In the genomic region with DNA sequence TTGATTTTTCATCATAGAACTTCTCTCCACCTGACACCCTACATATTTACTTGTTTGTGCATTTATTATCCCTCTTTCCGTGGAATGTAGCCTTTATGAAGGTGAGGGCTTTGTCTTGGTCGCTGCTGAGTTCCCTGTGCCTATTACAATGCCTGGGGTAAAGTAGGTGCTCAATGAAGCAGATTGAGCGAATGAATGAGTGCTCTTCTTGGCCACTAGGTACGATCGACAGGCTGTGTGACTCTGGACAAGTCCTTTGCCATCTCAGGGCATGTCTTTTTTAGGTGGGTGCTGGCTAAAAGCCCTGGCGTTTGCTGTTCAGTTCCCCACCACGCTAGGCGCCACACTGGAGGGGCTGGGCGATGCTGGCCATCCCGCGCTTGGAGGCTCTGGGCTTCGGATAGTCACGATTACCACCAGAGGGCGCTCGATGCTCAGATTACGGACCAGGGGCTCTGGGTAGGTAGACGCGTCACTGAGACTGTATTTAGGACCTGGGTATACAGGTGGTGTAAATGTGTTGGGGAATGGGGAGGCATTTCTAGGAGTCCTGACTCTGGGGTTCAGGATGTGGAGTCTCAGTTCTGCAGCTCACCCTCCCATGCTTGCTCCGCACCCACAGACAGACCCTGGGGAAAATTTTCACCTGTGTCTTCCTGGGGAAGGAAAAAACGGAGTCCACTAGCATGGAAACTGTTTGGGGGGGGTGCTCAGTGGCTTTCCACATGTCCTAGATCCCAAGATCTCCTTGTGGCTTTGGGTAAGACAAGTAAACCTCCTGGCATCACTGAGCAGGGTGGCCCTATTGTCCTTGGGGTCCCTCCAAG, we compare ENCODE assay signal across 8 cellular contexts.
DNase-seq lines count a peak whose midpoint lies in the region; ATAC-seq and TF ChIP-seq lines count a peak whose summit lies in the region.

No MANE protein-coding gene starts in this region.

- H3K27ac ChIP-seq in OCI-LY3 (ENCODE audit: low read length) (no peak overlapping the region), fibroblast of lung (ENCODE audit: insufficient read depth, low read length) (no peak overlapping the region), neural progenitor cell (no peak overlapping the region), stomach (no peak overlapping the region)

- H3K27me3 Mint-ChIP-seq in Caco-2 (ENCODE audit: insufficient read depth, unreplicated experiment) (peaks cover 33% of the 10 kb centered on the region), neural progenitor cell (ENCODE audit: insufficient read depth, low read depth) (peaks cover 16% of the 10 kb centered on the region)

- H3K4me1 Mint-ChIP-seq in Caco-2 (ENCODE audit: low read depth, unreplicated experiment) (no peaks in the 10 kb centered on the region), neural progenitor cell (no peaks in the 10 kb centered on the region)

- H3F3A ChIP-seq in neural progenitor cell (ENCODE audit: low read depth): no peaks in the 10 kb centered on the region

- no peak for TF ChIP-seq EP300 in stomach (IDR thresholded peaks at IDR 0.05)

- no TSS peak for BruUV-seq in Caco-2 (replicated peaks; lab: Mats Ljungman, UMichigan)

- H3K36me3 Mint-ChIP-seq in Caco-2 (ENCODE audit: insufficient read depth, unreplicated experiment) (no peaks in the 10 kb centered on the region), neural progenitor cell (no peaks in the 10 kb centered on the region)

- in situ Hi-C loops in KBM-7 (cut with MboI; ENCODE audit: low pct_unique_long_range_greater_than_20kb, low sequenced_read_pairs): no loop called here

- POLR2A ChIA-PET in Caco-2 (lab: Charles Lee): no interaction called here

- H3K27me3 ChIP-seq in Caco-2 (replicated peaks; ENCODE audit: control insufficient read depth, insufficient read depth, low read length) (no peaks in the 10 kb centered on the region), OCI-LY3 (ENCODE audit: low read depth, low read length) (peaks cover 22% of the 10 kb centered on the region), fibroblast of lung (ENCODE audit: control insufficient read depth, insufficient read depth, low read length) (peaks cover 4% of the 10 kb centered on the region), neural progenitor cell (peaks cover 65% of the 10 kb centered on the region), stomach (peaks cover 0 to 66% (median 27%) of the 10 kb centered on the region in 3 donors)

- no peak for ATAC-seq in HG02571 (IDR thresholded peaks at IDR 0.05; ENCODE audit: unreplicated experiment)

- no peak overlapping the region for H2AFZ ChIP-seq in OCI-LY3 (ENCODE audit: low read depth, low read length)
- H2AFZ ChIP-seq in fibroblast of lung (ENCODE audit: low read length): no peak overlapping the region
- H2AFZ ChIP-seq in neural progenitor cell (replicated peaks): no peak overlapping the region

- WGBS in stomach, 5 donors: 15 to 21% (median 18%) methylated on average over 19 to 20 of the region's 20 CpGs

- H3K4me3 Mint-ChIP-seq in Caco-2 (ENCODE audit: unreplicated experiment): no peak overlapping the region
- H3K4me3 Mint-ChIP-seq in neural progenitor cell: no peak overlapping the region

- H3K9me3 Mint-ChIP-seq in Caco-2 (ENCODE audit: unreplicated experiment): no peaks in the 10 kb centered on the region
- no peaks in the 10 kb centered on the region for H3K9me3 Mint-ChIP-seq in neural progenitor cell

- DNase-seq in Caco-2 (peak; percentile 66 to 71), KBM-7 (peak; percentile 67), activated T-cell treated with anti-CD3 and anti-CD28 coated beads for 4 hours (peak; percentile 56), fibroblast of lung (ENCODE audit: low read depth in 2 of 2) (peak; percentile 30 to 36), neural progenitor cell (ENCODE audit: low spot score) (peak; percentile 92), stomach (peak; percentile 64)

- peak; percentile 41 to 47 for TF ChIP-seq CTCF in Caco-2 (IDR thresholded peaks at IDR 0.05; ENCODE audit: insufficient read depth in 1 of 2, low read depth in 1 of 2, low read length in 1 of 2, severe bottlenecking in 1 of 2, unreplicated experiment in 1 of 2)
- peak; percentile 69 for TF ChIP-seq CTCF in OCI-LY3 (IDR thresholded peaks at IDR 0.05; ENCODE audit: low read depth, low read length)
- TF ChIP-seq CTCF in fibroblast of lung (conservative IDR thresholded peaks at IDR 0.05 in 1 of 2, IDR thresholded peaks at IDR 0.05 in 1 of 2; ENCODE audit: low read depth in 1 of 2, low read length in 2 of 2): peak; percentile 40 to 69
- TF ChIP-seq CTCF in neural progenitor cell (IDR thresholded peaks at IDR 0.05): peak; percentile 88
- peak in 4 of 7 experiments; percentile 7 to 60 (median 42) for TF ChIP-seq CTCF in stomach (IDR thresholded peaks at IDR 0.05)

- CTCF ChIA-PET in Caco-2 (lab: Charles Lee): no interaction called here

- H3K79me2 ChIP-seq in OCI-LY3 (ENCODE audit: low read length) (no peaks in the 10 kb centered on the region), fibroblast of lung (ENCODE audit: control insufficient read depth, insufficient read depth, low read length) (no peaks in the 10 kb centered on the region), neural progenitor cell (ENCODE audit: low read depth) (no peaks in the 10 kb centered on the region)

- H4K20me1 ChIP-seq in OCI-LY3 (ENCODE audit: insufficient read depth, low read length) (no peaks in the 10 kb centered on the region), fibroblast of lung (ENCODE audit: control insufficient read depth, extremely low read depth, insufficient read depth, low read length) (no peaks in the 10 kb centered on the region), neural progenitor cell (ENCODE audit: low read depth) (no peaks in the 10 kb centered on the region)

- H3K4me2 ChIP-seq in OCI-LY3 (ENCODE audit: low read length): peak overlapping the region; percentile 18; the same call in 1 of the 2 replicates
- no peak overlapping the region for H3K4me2 ChIP-seq in fibroblast of lung (ENCODE audit: extremely low read depth, insufficient read depth, low read length)
- no peak overlapping the region for H3K4me2 ChIP-seq in neural progenitor cell

- no peaks in the 10 kb centered on the region for H3K9me3 ChIP-seq in Caco-2
- H3K9me3 ChIP-seq in OCI-LY3 (ENCODE audit: insufficient read depth, low read length): no peaks in the 10 kb centered on the region
- no peaks in the 10 kb centered on the region for H3K9me3 ChIP-seq in fibroblast of lung (ENCODE audit: control insufficient read depth, insufficient read depth, low read depth, low read length)
- no peaks in the 10 kb centered on the region for H3K9me3 ChIP-seq in neural progenitor cell (ENCODE audit: low read depth)
- no peaks in the 10 kb centered on the region for H3K9me3 ChIP-seq in stomach

- H3K9ac ChIP-seq in OCI-LY3 (ENCODE audit: low read length): no peak overlapping the region
- no peak overlapping the region for H3K9ac ChIP-seq in fibroblast of lung (ENCODE audit: insufficient read depth, low read length)
- no peak overlapping the region for H3K9ac ChIP-seq in neural progenitor cell

- H3K27ac Mint-ChIP-seq in Caco-2 (ENCODE audit: unreplicated experiment): no peak overlapping the region
- no peak overlapping the region for H3K27ac Mint-ChIP-seq in neural progenitor cell

- no peak for TF ChIP-seq POLR2A in stomach (IDR thresholded peaks at IDR 0.05)

- H3K4me1 ChIP-seq in Caco-2 (no peaks in the 10 kb centered on the region), OCI-LY3 (ENCODE audit: low read length) (no peaks in the 10 kb centered on the region), fibroblast of lung (ENCODE audit: control insufficient read depth, extremely low read depth, insufficient read depth, low read length) (no peaks in the 10 kb centered on the region), neural progenitor cell (no peaks in the 10 kb centered on the region), stomach (no peaks in the 10 kb centered on the region)

- H3K4me3 ChIP-seq in Caco-2 (ENCODE audit: low read depth, low read length) (no peak overlapping the region), OCI-LY3 (ENCODE audit: low read length) (no peak overlapping the region), fibroblast of lung (replicated peaks in 1 of 4; ENCODE audit: control extremely low read depth in 1 of 4, insufficient read depth in 1 of 4, low read depth in 3 of 4, low read length in 4 of 4) (no peak overlapping the region), neural progenitor cell (no peak overlapping the region), stomach (no peak overlapping the region)

- intact Hi-C loops in Caco-2 (cut with micrococcal nuclease; ENCODE audit: unreplicated experiment): no loop called here
- intact Hi-C loops in stomach (cut with DNase I; ENCODE audit: low total_unique reads): loop anchor here (10.0 kb wide), 1 partner anchor 339 kb away; no protein-coding TSS in a partner anchor

- H3K36me3 ChIP-seq in Caco-2 (ENCODE audit: control insufficient read depth, insufficient read depth, low read length) (no peaks in the 10 kb centered on the region), OCI-LY3 (replicated peaks; ENCODE audit: low read depth, low read length) (no peaks in the 10 kb centered on the region), fibroblast of lung (ENCODE audit: control insufficient read depth, insufficient read depth, low read length) (no peaks in the 10 kb centered on the region), neural progenitor cell (no peaks in the 10 kb centered on the region), stomach (no peaks in the 10 kb centered on the region)

Comparison
In these comparisons a context has a peak if more than half of its experiments do, and no peak if none do; other contexts are left out.
1. DNase-seq: peak in every context shown above with its lines; median percentile 92 in neural progenitor cell; 68 in Caco-2; 67 in KBM-7; 64 in stomach; 56 in activated T-cell treated with anti-CD3 and anti-CD28 coated beads for 4 hours; 33 in fibroblast of lung.